Comparison of ENCODE assay signal across 8 cellular contexts in genomic region chr1:110787328-110788071, GRCh38.
DNase-seq lines count a peak whose midpoint lies in the region; ATAC-seq and TF ChIP-seq lines count a peak whose summit lies in the region.

No MANE protein-coding gene starts in this region.

- H3K36me3 ChIP-seq in OCI-LY1 (ENCODE audit: insufficient read depth, low read length), result peaks cover 6% of the 10 kb centered on the region
- no peaks in the 10 kb centered on the region for H3K36me3 ChIP-seq in mucosa of rectum (ENCODE audit: control insufficient read depth in 2 of 2, insufficient read depth in 2 of 2, low read length in 2 of 2)
- H3K36me3 ChIP-seq in gastrocnemius medialis, result no peaks in the 10 kb centered on the region

- in situ Hi-C loops in gastrocnemius medialis (cut with MboI; ENCODE audit: low sequenced_read_pairs in 4 of 4), result no loop called here

- H2AFZ ChIP-seq in OCI-LY1 (ENCODE audit: low read length), result no peak overlapping the region

- peaks cover 39% of the 10 kb centered on the region for H3K4me1 ChIP-seq in OCI-LY1 (ENCODE audit: insufficient read depth, low read length, severe bottlenecking)
- H3K4me1 ChIP-seq in mucosa of rectum (ENCODE audit: control insufficient read depth in 2 of 2, insufficient read depth in 2 of 2, low read length in 2 of 2), result peaks cover 0 to 8% of the 10 kb centered on the region in 2 donors
- no peaks in the 10 kb centered on the region for H3K4me1 ChIP-seq in gastrocnemius medialis

- H3K4me3 ChIP-seq in OCI-LY1 (ENCODE audit: low read depth, low read length, poor library complexity, severe bottlenecking) (peak overlapping the region; percentile 36), mucosa of rectum (ENCODE audit: low read length in 2 of 2) (no peak overlapping the region), gastrocnemius medialis (no peak overlapping the region)

- H3K9ac ChIP-seq in OCI-LY1 (ENCODE audit: low read length) (peak overlapping the region; percentile 63), mucosa of rectum (ENCODE audit: low read depth in 1 of 2, low read length in 2 of 2) (no peak overlapping the region)

- H3K27ac ChIP-seq in OCI-LY1 (ENCODE audit: low read depth, low read length, poor library complexity, severe bottlenecking) (peak overlapping the region; percentile 97), mucosa of rectum (ENCODE audit: low read depth in 2 of 2, low read length in 2 of 2) (peak overlapping the region; percentile 18 to 77), gastrocnemius medialis (no peak overlapping the region)

- peak; percentile 31; the same call in 1 of the 2 replicates for TF ChIP-seq CTCF in OCI-LY1 (IDR thresholded peaks at IDR 0.05; ENCODE audit: low read length)
- no peak for TF ChIP-seq CTCF in gastrocnemius medialis (IDR thresholded peaks at IDR 0.05 in 4 of 5, conservative IDR thresholded peaks at IDR 0.05 in 1 of 5)

- DNase-seq in gastrocnemius medialis (no peak), kidney tubule cell (ENCODE audit: low spot score) (no peak), T1000 (lab: John Stamatoyannopoulos, UW) (no peak), left lobe of liver (ENCODE audit: low spot score) (no peak)

- H3K79me2 ChIP-seq in OCI-LY1 (ENCODE audit: insufficient read depth, low read length), result no peaks in the 10 kb centered on the region

- no peaks in the 10 kb centered on the region for H3K9me2 ChIP-seq in OCI-LY1 (ENCODE audit: low read depth, low read length)

- H4K20me1 ChIP-seq in OCI-LY1 (ENCODE audit: insufficient read depth, low read length), result no peaks in the 10 kb centered on the region

- intact Hi-C loops in gastrocnemius medialis (cut with DNase I; ENCODE audit: low total_unique reads), result no loop called here

- H3K27me3 ChIP-seq in OCI-LY1 (ENCODE audit: insufficient read depth, low read length) (no peaks in the 10 kb centered on the region), mucosa of rectum (ENCODE audit: control insufficient read depth in 2 of 2, insufficient read depth in 2 of 2, low read length in 2 of 2) (no peaks in the 10 kb centered on the region), gastrocnemius medialis (no peaks in the 10 kb centered on the region)

- no peak for TF ChIP-seq POLR2A in gastrocnemius medialis (IDR thresholded peaks at IDR 0.05)

- H3F3A ChIP-seq in OCI-LY1 (ENCODE audit: insufficient read depth, low read length), result no peaks in the 10 kb centered on the region

- ATAC-seq in GM18870 (IDR thresholded peaks at IDR 0.05; ENCODE audit: unreplicated experiment), result peak; percentile 66
- ATAC-seq in HG02610 (IDR thresholded peaks at IDR 0.05; ENCODE audit: unreplicated experiment), result peak; percentile 71
- ATAC-seq in gastrocnemius medialis, result no peak
- ATAC-seq in left lobe of liver, result no peak

- H3K9me3 ChIP-seq in OCI-LY1 (ENCODE audit: low read length) (peaks cover 9% of the 10 kb centered on the region; the same call in 1 of the 2 replicates), mucosa of rectum (ENCODE audit: control insufficient read depth in 2 of 2, low read length in 2 of 2) (no peaks in the 10 kb centered on the region), gastrocnemius medialis (no peaks in the 10 kb centered on the region)

- H3K4me2 ChIP-seq in OCI-LY1 (ENCODE audit: low read length), result peak overlapping the region; percentile 61

Comparison
In these comparisons a context has a peak if more than half of its experiments do, and no peak if none do; other contexts are left out.
1. ATAC-seq: peak in GM18870 (single experiment) and HG02610 (single experiment); none in gastrocnemius medialis (0 of 2) and left lobe of liver (single experiment).
2. H3K27ac ChIP-seq: peak in OCI-LY1 (single experiment) and mucosa of rectum (2 of 2); none in gastrocnemius medialis (0 of 4).